ENCODE assay signal across 12 cellular contexts in the genomic region with DNA sequence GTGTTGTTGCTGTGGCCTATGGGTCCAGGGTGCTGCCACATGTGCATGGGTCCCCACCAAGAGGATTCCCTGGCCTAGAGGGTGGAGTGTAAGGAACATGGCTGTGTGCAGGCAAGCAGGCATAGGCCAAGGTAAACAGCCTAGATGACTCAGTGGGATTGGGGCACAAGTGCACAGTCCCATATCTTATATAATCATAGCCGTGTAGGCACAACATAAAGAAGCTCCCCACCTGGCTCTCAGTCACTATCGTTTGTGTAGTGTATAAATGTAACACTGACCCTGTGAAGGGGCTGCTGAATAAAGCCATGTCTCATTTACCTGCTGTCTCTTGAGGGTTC. TPM values are rescaled to one million over a fixed set of nuclear protein-coding genes. Genes with fewer than 3 reads are reported as not detected.
DNase-seq lines count a peak whose midpoint lies in the region; ATAC-seq, FAIRE-seq and TF ChIP-seq lines count a peak whose summit lies in the region.
"Had no signal": no experiment of that assay in that cellular context is flagged by ENCODE, and none has a peak within 500 bp of the region (broad histone marks: within the 10 kb centered on the region; RNA-seq: fewer than 3 reads in every experiment).

No MANE protein-coding gene starts in this region.

- H3K9me2 ChIP-seq in hepatocyte (replicated peaks; ENCODE audit: insufficient read depth), result no peaks in the 10 kb centered on the region

- peaks cover 10% of the 10 kb centered on the region for H3K4me1 Mint-ChIP-seq in activated CD4-positive, alpha-beta memory T cell treated with anti-CD3 and anti-CD28 coated beads, Interleukin-2, amount 10 ng/mL, durations not matched to agents 7 days and 5 days
- H3K4me1 Mint-ChIP-seq in activated T-cell treated with anti-CD3 and anti-CD28 coated beads, Interleukin-2, amount 50 U/mL, for 72 hours (ENCODE audit: low read depth), result peaks cover 17% of the 10 kb centered on the region
- H3K4me1 Mint-ChIP-seq: CD4-positive, CD25-positive, alpha-beta regulatory T cell had no signal

- intact Hi-C loops in HepG2 (cut with micrococcal nuclease; ENCODE audit: unreplicated experiment), result loop anchor here (1.0 to 5.0 kb wide), 6 partner anchors 76 to 280 kb away; a partner anchor contains a TSS
- intact Hi-C loops in right lobe of liver (cut with DNase I), result loop anchor here (10.0 kb wide), 3 partner anchors 72 to 282 kb away; a partner anchor contains a TSS

- TF ChIP-seq EP300 in HepG2 (IDR thresholded peaks at IDR 0.05; ENCODE audit: low read depth in 2 of 2, low read length in 2 of 2) (no peak), HepG2 (CRISPR knock-in tag; IDR thresholded peaks at IDR 0.05; ENCODE audit: borderline replicate concordance) (no peak)

- no peak for DNase-seq in HepG2 (ENCODE audit: low spot score)
- no peak for DNase-seq in right lobe of liver
- no peak for DNase-seq in hepatocyte (ENCODE audit: low spot score)
- no peak for DNase-seq in activated CD4-positive, alpha-beta memory T cell treated with anti-CD3 and anti-CD28 coated beads, Interleukin-2, amount 10 ng/mL, durations not matched to agents 7 days and 5 days
- DNase-seq in activated T-cell treated with anti-CD3 and anti-CD28 coated beads, Interleukin-2, amount 50 U/mL, for 72 hours, result no peak
- no peak for DNase-seq in NCI-H1048 (lab: John Stamatoyannopoulos, UW)
- DNase-seq: CD4-positive, CD25-positive, alpha-beta regulatory T cell had no signal

- H3K4me3 Mint-ChIP-seq in activated CD4-positive, alpha-beta memory T cell treated with anti-CD3 and anti-CD28 coated beads, Interleukin-2, amount 10 ng/mL, durations not matched to agents 7 days and 5 days, result no peak overlapping the region
- H3K4me3 Mint-ChIP-seq in activated T-cell treated with anti-CD3 and anti-CD28 coated beads, Interleukin-2, amount 50 U/mL, for 72 hours, result no peak overlapping the region
- H3K4me3 Mint-ChIP-seq: CD4-positive, CD25-positive, alpha-beta regulatory T cell had no signal

- H3K9me3 Mint-ChIP-seq in activated CD4-positive, alpha-beta memory T cell treated with anti-CD3 and anti-CD28 coated beads, Interleukin-2, amount 10 ng/mL, durations not matched to agents 7 days and 5 days, result no peaks in the 10 kb centered on the region
- H3K9me3 Mint-ChIP-seq in activated T-cell treated with anti-CD3 and anti-CD28 coated beads, Interleukin-2, amount 50 U/mL, for 72 hours, result no peaks in the 10 kb centered on the region
- H3K9me3 Mint-ChIP-seq: CD4-positive, CD25-positive, alpha-beta regulatory T cell; IgD-negative memory B cell had no signal

- H3K9me3 ChIP-seq in HepG2 (ENCODE audit: low read length) (no peaks in the 10 kb centered on the region), right lobe of liver (no peaks in the 10 kb centered on the region), hepatocyte (ENCODE audit: low read depth) (no peaks in the 10 kb centered on the region)
- H3K9me3 ChIP-seq: BLaER1 treated with 17β-estradiol and CSF1 and Interleukin-3, amounts not matched to agents 10 nM and 100 nM had no signal

- TF ChIP-seq POLR2A in HepG2 (IDR thresholded peaks at IDR 0.05; ENCODE audit: insufficient read depth in 1 of 2, low read depth in 2 of 2, low read length in 2 of 2) (no peak), right lobe of liver (IDR thresholded peaks at IDR 0.05) (no peak)

- H3K4me3 ChIP-seq in HepG2 (replicated peaks in 1 of 3; ENCODE audit: insufficient read depth in 1 of 3, low read depth in 2 of 3, low read length in 3 of 3) (peak overlapping the region; percentile 25 to 59 (median 33)), right lobe of liver (no peak overlapping the region), hepatocyte (no peak overlapping the region)
- H3K4me3 ChIP-seq: BLaER1 treated with 17β-estradiol and CSF1 and Interleukin-3, amounts not matched to agents 10 nM and 100 nM; GM23248 had no signal

- FAIRE-seq in HepG2 (lab: Jason Lieb, UNC), result no peak

- TF ChIP-seq RAD21 in HepG2 (CRISPR knock-in tag; IDR thresholded peaks at IDR 0.05), result no peak

- no peaks in the 10 kb centered on the region for H3K36me3 Mint-ChIP-seq in activated CD4-positive, alpha-beta memory T cell treated with anti-CD3 and anti-CD28 coated beads, Interleukin-2, amount 10 ng/mL, durations not matched to agents 7 days and 5 days (ENCODE audit: low read depth)
- no peaks in the 10 kb centered on the region for H3K36me3 Mint-ChIP-seq in activated T-cell treated with anti-CD3 and anti-CD28 coated beads, Interleukin-2, amount 50 U/mL, for 72 hours (ENCODE audit: insufficient read depth in 2 of 2)
- H3K36me3 Mint-ChIP-seq: CD4-positive, CD25-positive, alpha-beta regulatory T cell; IgD-negative memory B cell had no signal

- no peak overlapping the region for H3K27ac ChIP-seq in HepG2 (ENCODE audit: extremely low read length, insufficient read depth, low read length)
- H3K27ac ChIP-seq in right lobe of liver, result no peak overlapping the region
- H3K27ac ChIP-seq in hepatocyte, result peak overlapping the region; percentile 55
- H3K27ac ChIP-seq: BLaER1 treated with 17β-estradiol and CSF1 and Interleukin-3, amounts not matched to agents 10 nM and 100 nM; GM23248 had no signal

- H3K27me3 ChIP-seq in HepG2 (ENCODE audit: control insufficient read depth in 1 of 2, insufficient read depth in 2 of 2, low read length in 2 of 2), result no peaks in the 10 kb centered on the region; a peak in 1 of 5 replicates
- no peaks in the 10 kb centered on the region for H3K27me3 ChIP-seq in right lobe of liver
- no peaks in the 10 kb centered on the region for H3K27me3 ChIP-seq in hepatocyte

- peaks cover 56% of the 10 kb centered on the region for H3K4me1 ChIP-seq in HepG2 (ENCODE audit: insufficient read depth, low read length)
- H3K4me1 ChIP-seq in right lobe of liver, result peaks cover 0 to 27% (median 0%) of the 10 kb centered on the region in 4 donors
- H3K4me1 ChIP-seq in hepatocyte (ENCODE audit: insufficient read depth), result no peaks in the 10 kb centered on the region

- H3K27ac Mint-ChIP-seq in activated CD4-positive, alpha-beta memory T cell treated with anti-CD3 and anti-CD28 coated beads, Interleukin-2, amount 10 ng/mL, durations not matched to agents 7 days and 5 days, result no peak overlapping the region
- no peak overlapping the region for H3K27ac Mint-ChIP-seq in activated T-cell treated with anti-CD3 and anti-CD28 coated beads, Interleukin-2, amount 50 U/mL, for 72 hours

- TF ChIP-seq CTCF in HepG2 (CRISPR knock-in tag; IDR thresholded peaks at IDR 0.05), result no peak
- no peak for TF ChIP-seq CTCF in right lobe of liver (IDR thresholded peaks at IDR 0.05)
- no peak for TF ChIP-seq CTCF in hepatocyte (IDR thresholded peaks at IDR 0.05; ENCODE audit: poor library complexity)

- H3K4me2 ChIP-seq in HepG2 (ENCODE audit: low read depth, low read length) (peak overlapping the region; percentile 86), hepatocyte (no peak overlapping the region)

- POLR2A ChIA-PET in HepG2 (lab: Yijun Ruan, JAX), result interaction anchor here (0.7 to 1.7 kb wide), 3 partner anchors 81 to 264 kb away, joined by 3 to 6 read pairs (median 5); a partner anchor contains a TSS
- POLR2A ChIA-PET in activated CD4-positive, alpha-beta memory T cell treated with anti-CD3 and anti-CD28 coated beads, Interleukin-2, amount 10 ng/mL, durations not matched to agents 7 days and 5 days (lab: Charles Lee), result interaction anchor here (1.1 to 4.2 kb wide), 4 partner anchors 139 to 263 kb away, joined by 3 to 22 read pairs (median 4); a partner anchor contains a TSS

- BruUV-seq in HepG2 (replicated peaks; lab: Mats Ljungman, UMichigan), result no TSS peak

- no peaks in the 10 kb centered on the region for H3K36me3 ChIP-seq in HepG2 (replicated peaks in 1 of 2; ENCODE audit: control insufficient read depth in 1 of 2, insufficient read depth in 2 of 2, low read length in 2 of 2)
- no peaks in the 10 kb centered on the region for H3K36me3 ChIP-seq in right lobe of liver
- H3K36me3 ChIP-seq in hepatocyte (replicated peaks; ENCODE audit: insufficient read depth, low read depth), result no peaks in the 10 kb centered on the region
- H3K36me3 ChIP-seq: BLaER1 treated with 17β-estradiol and CSF1 and Interleukin-3, amounts not matched to agents 10 nM and 100 nM had no signal

- H3K79me2 ChIP-seq in HepG2 (ENCODE audit: insufficient read depth, low read length), result no peaks in the 10 kb centered on the region
- no peaks in the 10 kb centered on the region for H3K79me2 ChIP-seq in hepatocyte

- no peaks in the 10 kb centered on the region for H3K27me3 Mint-ChIP-seq in activated CD4-positive, alpha-beta memory T cell treated with anti-CD3 and anti-CD28 coated beads, Interleukin-2, amount 10 ng/mL, durations not matched to agents 7 days and 5 days
- no peaks in the 10 kb centered on the region for H3K27me3 Mint-ChIP-seq in activated T-cell treated with anti-CD3 and anti-CD28 coated beads, Interleukin-2, amount 50 U/mL, for 72 hours (ENCODE audit: low read depth)
- H3K27me3 Mint-ChIP-seq: CD4-positive, CD25-positive, alpha-beta regulatory T cell; IgD-negative memory B cell had no signal

- H3K9ac ChIP-seq in HepG2 (ENCODE audit: insufficient read depth, low read depth, low read length), result peak overlapping the region; percentile 35
- H3K9ac ChIP-seq: BLaER1 treated with 17β-estradiol and CSF1 and Interleukin-3, amounts not matched to agents 10 nM and 100 nM; GM23248 had no signal

- peak overlapping the region; percentile 47 for H2AFZ ChIP-seq in HepG2 (ENCODE audit: low read length)
- H2AFZ ChIP-seq in hepatocyte, result no peak overlapping the region
- H2AFZ ChIP-seq: GM23248 had no signal

- H4K20me1 ChIP-seq in HepG2 (ENCODE audit: insufficient read depth, low read length) (no peaks in the 10 kb centered on the region), hepatocyte (ENCODE audit: insufficient read depth, poor library complexity, severe bottlenecking) (no peaks in the 10 kb centered on the region)
- H4K20me1 ChIP-seq: BLaER1 treated with 17β-estradiol and CSF1 and Interleukin-3, amounts not matched to agents 10 nM and 100 nM had no signal

- in situ Hi-C loops in HepG2 (cut with HindIII; ENCODE audit: extremely low pct_ligation_motif_present, low pct_unique_long_range_greater_than_20kb), result loop anchor here (5.0 to 25.0 kb wide), 3 partner anchors 75 to 280 kb away; a partner anchor contains a TSS

- WGBS in HepG2 (ENCODE audit: low lambda C conversion rate), result 0% methylated on average over 2 of the region's 2 CpGs
- WGBS in right lobe of liver (ENCODE audit: insufficient coverage, low coverage, low lambda C conversion rate, missing lambda C conversion rate), result 45% methylated on average over 2 of the region's 2 CpGs
- 70% methylated on average over 2 of the region's 2 CpGs for WGBS in hepatocyte (ENCODE audit: low lambda C conversion rate, missing lambda C conversion rate)

- ATAC-seq in HepG2 (peak; percentile 39), right lobe of liver (no peak)
- ATAC-seq in activated T-cell treated with anti-CD3 and anti-CD28 coated beads, Interleukin-2, amount 50 U/mL, for 72 hours (replicated peaks in 1 of 2), result no peak

- CTCF ChIA-PET in HepG2 (lab: Yijun Ruan, JAX; ENCODE audit: low intra/inter-chr PET ratio, low total read pairs), result interaction anchor here (1.2 to 1.8 kb wide), 3 partner anchors 75 to 280 kb away, joined by 4 to 21 read pairs (median 4); no protein-coding TSS in a partner anchor
- CTCF ChIA-PET in activated CD4-positive, alpha-beta memory T cell treated with anti-CD3 and anti-CD28 coated beads, Interleukin-2, amount 10 ng/mL, durations not matched to agents 7 days and 5 days (lab: Charles Lee), result interaction anchor here (1.1 to 6.6 kb wide), 3 partner anchors 193 to 278 kb away, joined by 3 to 79 read pairs (median 54); a partner anchor contains a TSS

RNA-seq across cellular contexts. Expression of a gene that starts 15.7 kb away (rescaled TPM):
- total RNA-seq in HepG2 (2016; rRNA removed; fragmentation: Illumina TruSeq; extraction: Trizol), result not detected in 2 replicates
- not detected in 2 replicates for total RNA-seq in HepG2 (2016; cell fraction: cytosol; rRNA removed; fragmentation: Illumina TruSeq; extraction: Trizol; ENCODE audit: low read depth)
- not detected in 2 replicates for total RNA-seq in HepG2 (2016; cell fraction: insoluble cytoplasmic fraction; rRNA removed; fragmentation: Illumina TruSeq; extraction: Trizol)
- not detected in 2 replicates for total RNA-seq in HepG2 (2016; cell fraction: membrane; rRNA removed; fragmentation: Illumina TruSeq; extraction: Trizol)
- total RNA-seq in HepG2 (2016; cell fraction: nucleus; rRNA removed; fragmentation: Illumina TruSeq; extraction: Trizol), result not detected in 2 replicates
- not detected in 2 replicates for polyA plus RNA-seq in HepG2 (2011; rRNA removed)
- not detected in 2 replicates for polyA plus RNA-seq in HepG2 (2011; cell fraction: cytosol; rRNA removed)
- polyA plus RNA-seq in HepG2 (2011; cell fraction: nucleus; rRNA removed), result not detected in 2 replicates
- polyA plus RNA-seq in HepG2 (2012), result not detected in 2 replicates
- polyA plus RNA-seq in HepG2 (2016; cell fraction: cytosol; fragmentation: Illumina TruSeq; extraction: Trizol; ENCODE audit: low read depth), result not detected in 2 replicates
- not detected in 2 replicates for polyA plus RNA-seq in HepG2 (2016; cell fraction: insoluble cytoplasmic fraction; fragmentation: Illumina TruSeq; extraction: Trizol; ENCODE audit: low read depth)
- polyA plus RNA-seq in HepG2 (2016; cell fraction: membrane; fragmentation: Illumina TruSeq; extraction: Trizol; ENCODE audit: low read depth), result not detected in 2 replicates
- polyA plus RNA-seq in HepG2 (2016; cell fraction: nucleus; fragmentation: Illumina TruSeq; extraction: Trizol; ENCODE audit: insufficient read depth, low read depth), result not detected in 2 replicates
- not detected in 2 replicates for polyA minus RNA-seq in HepG2 (2011; rRNA and poly(A)+ RNA removed; ENCODE audit: low replicate concordance)
- polyA minus RNA-seq in HepG2 (2011; cell fraction: cytosol; rRNA and poly(A)+ RNA removed), result not detected in 2 replicates
- polyA minus RNA-seq in HepG2 (2011; cell fraction: nucleus; rRNA and poly(A)+ RNA removed), result not detected in 2 replicates
- total RNA-seq in right lobe of liver, result not detected
- not detected in 2 replicates for total RNA-seq in hepatocyte
- not detected in 2 replicates for polyA plus RNA-seq in hepatocyte
- total RNA-seq in activated CD4-positive, alpha-beta memory T cell treated with anti-CD3 and anti-CD28 coated beads, Interleukin-2, amount 10 ng/mL, durations not matched to agents 7 days and 5 days, result not detected
- total RNA-seq in activated T-cell treated with anti-CD3 and anti-CD28 coated beads, Interleukin-2, amount 50 U/mL, for 72 hours, result not detected
- total RNA-seq: CD4-positive, CD25-positive, alpha-beta regulatory T cell; GM23248; H7; HT-29 had no signal
- polyA plus RNA-seq: CD4-positive, CD25-positive, alpha-beta regulatory T cell; GM23248; IgD-negative memory B cell had no signal

RNA-seq across cellular contexts. Expression of a gene that starts 19.1 kb away (rescaled TPM):
- total RNA-seq in HepG2 (2016; rRNA removed; fragmentation: Illumina TruSeq; extraction: Trizol) (not detected in 2 replicates), right lobe of liver (not detected), hepatocyte (not detected in 2 replicates)
- not detected in 2 replicates for total RNA-seq in HepG2 (2016; cell fraction: cytosol; rRNA removed; fragmentation: Illumina TruSeq; extraction: Trizol; ENCODE audit: low read depth)
- not detected in 2 replicates for total RNA-seq in HepG2 (2016; cell fraction: insoluble cytoplasmic fraction; rRNA removed; fragmentation: Illumina TruSeq; extraction: Trizol)
- not detected in 2 replicates for total RNA-seq in HepG2 (2016; cell fraction: membrane; rRNA removed; fragmentation: Illumina TruSeq; extraction: Trizol)
- total RNA-seq in HepG2 (2016; cell fraction: nucleus; rRNA removed; fragmentation: Illumina TruSeq; extraction: Trizol), result not detected in 2 replicates
- polyA plus RNA-seq in HepG2 (2011; rRNA removed) (not detected in 2 replicates), hepatocyte (not detected in 2 replicates)
- not detected in 2 replicates for polyA plus RNA-seq in HepG2 (2011; cell fraction: cytosol; rRNA removed)
- not detected in 2 replicates for polyA plus RNA-seq in HepG2 (2011; cell fraction: nucleus; rRNA removed)
- polyA plus RNA-seq in HepG2 (2012), result not detected in 2 replicates
- not detected in 2 replicates for polyA plus RNA-seq in HepG2 (2016; cell fraction: cytosol; fragmentation: Illumina TruSeq; extraction: Trizol; ENCODE audit: low read depth)
- not detected in 2 replicates for polyA plus RNA-seq in HepG2 (2016; cell fraction: insoluble cytoplasmic fraction; fragmentation: Illumina TruSeq; extraction: Trizol; ENCODE audit: low read depth)
- polyA plus RNA-seq in HepG2 (2016; cell fraction: membrane; fragmentation: Illumina TruSeq; extraction: Trizol; ENCODE audit: low read depth), result not detected in 2 replicates
- polyA plus RNA-seq in HepG2 (2016; cell fraction: nucleus; fragmentation: Illumina TruSeq; extraction: Trizol; ENCODE audit: insufficient read depth, low read depth), result not detected in 2 replicates
- polyA minus RNA-seq in HepG2 (2011; rRNA and poly(A)+ RNA removed; ENCODE audit: low replicate concordance), result not detected in 2 replicates
- not detected in 2 replicates for polyA minus RNA-seq in HepG2 (2011; cell fraction: cytosol; rRNA and poly(A)+ RNA removed)
- not detected in 2 replicates for polyA minus RNA-seq in HepG2 (2011; cell fraction: nucleus; rRNA and poly(A)+ RNA removed)
- not detected for total RNA-seq in activated CD4-positive, alpha-beta memory T cell treated with anti-CD3 and anti-CD28 coated beads, Interleukin-2, amount 10 ng/mL, durations not matched to agents 7 days and 5 days
- not detected for total RNA-seq in activated T-cell treated with anti-CD3 and anti-CD28 coated beads, Interleukin-2, amount 50 U/mL, for 72 hours
- total RNA-seq: CD4-positive, CD25-positive, alpha-beta regulatory T cell; GM23248; H7; HT-29 had no signal
- polyA plus RNA-seq: CD4-positive, CD25-positive, alpha-beta regulatory T cell; GM23248; IgD-negative memory B cell had no signal

RNA-seq across cellular contexts. Expression of a gene that starts 34.6 kb away (rescaled TPM):
- total RNA-seq in HepG2 (2016; rRNA removed; fragmentation: Illumina TruSeq; extraction: Trizol) (not detected in 2 replicates), right lobe of liver (not detected), hepatocyte (not detected in 2 replicates)
- not detected in 2 replicates for total RNA-seq in HepG2 (2016; cell fraction: cytosol; rRNA removed; fragmentation: Illumina TruSeq; extraction: Trizol; ENCODE audit: low read depth)
- total RNA-seq in HepG2 (2016; cell fraction: insoluble cytoplasmic fraction; rRNA removed; fragmentation: Illumina TruSeq; extraction: Trizol), result not detected in 2 replicates
- not detected in 2 replicates for total RNA-seq in HepG2 (2016; cell fraction: membrane; rRNA removed; fragmentation: Illumina TruSeq; extraction: Trizol)
- total RNA-seq in HepG2 (2016; cell fraction: nucleus; rRNA removed; fragmentation: Illumina TruSeq; extraction: Trizol), result not detected in 2 replicates
- polyA plus RNA-seq in HepG2 (2011; rRNA removed) (0.09 TPM in 1 of 2 replicates, not detected in the other), hepatocyte (not detected in 2 replicates)
- polyA plus RNA-seq in HepG2 (2011; cell fraction: cytosol; rRNA removed), result not detected in 2 replicates
- 0.18 and 0.38 TPM in 2 replicates for polyA plus RNA-seq in HepG2 (2011; cell fraction: nucleus; rRNA removed)
- not detected in 2 replicates for polyA plus RNA-seq in HepG2 (2012)
- not detected in 2 replicates for polyA plus RNA-seq in HepG2 (2016; cell fraction: cytosol; fragmentation: Illumina TruSeq; extraction: Trizol; ENCODE audit: low read depth)
- not detected in 2 replicates for polyA plus RNA-seq in HepG2 (2016; cell fraction: insoluble cytoplasmic fraction; fragmentation: Illumina TruSeq; extraction: Trizol; ENCODE audit: low read depth)
- polyA plus RNA-seq in HepG2 (2016; cell fraction: membrane; fragmentation: Illumina TruSeq; extraction: Trizol; ENCODE audit: low read depth), result not detected in 2 replicates
- polyA plus RNA-seq in HepG2 (2016; cell fraction: nucleus; fragmentation: Illumina TruSeq; extraction: Trizol; ENCODE audit: insufficient read depth, low read depth), result not detected in 2 replicates
- 0.26 and 0.50 TPM in 2 replicates for polyA minus RNA-seq in HepG2 (2011; rRNA and poly(A)+ RNA removed; ENCODE audit: low replicate concordance)
- not detected in 2 replicates for polyA minus RNA-seq in HepG2 (2011; cell fraction: cytosol; rRNA and poly(A)+ RNA removed)
- not detected in 2 replicates for polyA minus RNA-seq in HepG2 (2011; cell fraction: nucleus; rRNA and poly(A)+ RNA removed)
- not detected for total RNA-seq in activated CD4-positive, alpha-beta memory T cell treated with anti-CD3 and anti-CD28 coated beads, Interleukin-2, amount 10 ng/mL, durations not matched to agents 7 days and 5 days
- not detected for total RNA-seq in activated T-cell treated with anti-CD3 and anti-CD28 coated beads, Interleukin-2, amount 50 U/mL, for 72 hours
- total RNA-seq: CD4-positive, CD25-positive, alpha-beta regulatory T cell; GM23248; H7; HT-29 had no signal
- polyA plus RNA-seq: CD4-positive, CD25-positive, alpha-beta regulatory T cell; GM23248; IgD-negative memory B cell had no signal

RNA-seq across cellular contexts. Expression of a gene that starts 46.0 kb away (rescaled TPM):
- not detected in 2 replicates for total RNA-seq in HepG2 (2016; rRNA removed; fragmentation: Illumina TruSeq; extraction: Trizol)
- total RNA-seq in HepG2 (2016; cell fraction: cytosol; rRNA removed; fragmentation: Illumina TruSeq; extraction: Trizol; ENCODE audit: low read depth), result not detected in 2 replicates
- total RNA-seq in HepG2 (2016; cell fraction: insoluble cytoplasmic fraction; rRNA removed; fragmentation: Illumina TruSeq; extraction: Trizol), result not detected in 2 replicates
- not detected in 2 replicates for total RNA-seq in HepG2 (2016; cell fraction: membrane; rRNA removed; fragmentation: Illumina TruSeq; extraction: Trizol)
- not detected in 2 replicates for total RNA-seq in HepG2 (2016; cell fraction: nucleus; rRNA removed; fragmentation: Illumina TruSeq; extraction: Trizol)
- polyA plus RNA-seq in HepG2 (2011; rRNA removed), result not detected in 2 replicates
- polyA plus RNA-seq in HepG2 (2011; cell fraction: cytosol; rRNA removed), result not detected in 2 replicates
- polyA plus RNA-seq in HepG2 (2011; cell fraction: nucleus; rRNA removed), result not detected in 2 replicates
- polyA plus RNA-seq in HepG2 (2012), result not detected in 2 replicates
- not detected in 2 replicates for polyA plus RNA-seq in HepG2 (2016; cell fraction: cytosol; fragmentation: Illumina TruSeq; extraction: Trizol; ENCODE audit: low read depth)
- polyA plus RNA-seq in HepG2 (2016; cell fraction: insoluble cytoplasmic fraction; fragmentation: Illumina TruSeq; extraction: Trizol; ENCODE audit: low read depth), result not detected in 2 replicates
- polyA plus RNA-seq in HepG2 (2016; cell fraction: membrane; fragmentation: Illumina TruSeq; extraction: Trizol; ENCODE audit: low read depth), result not detected in 2 replicates
- polyA plus RNA-seq in HepG2 (2016; cell fraction: nucleus; fragmentation: Illumina TruSeq; extraction: Trizol; ENCODE audit: insufficient read depth, low read depth), result not detected in 2 replicates
- polyA minus RNA-seq in HepG2 (2011; rRNA and poly(A)+ RNA removed; ENCODE audit: low replicate concordance), result not detected in 2 replicates
- polyA minus RNA-seq in HepG2 (2011; cell fraction: cytosol; rRNA and poly(A)+ RNA removed), result not detected in 2 replicates
- not detected in 2 replicates for polyA minus RNA-seq in HepG2 (2011; cell fraction: nucleus; rRNA and poly(A)+ RNA removed)
- total RNA-seq in right lobe of liver, result not detected
- total RNA-seq in hepatocyte, result not detected in 2 replicates
- not detected in 2 replicates for polyA plus RNA-seq in hepatocyte
- total RNA-seq in activated CD4-positive, alpha-beta memory T cell treated with anti-CD3 and anti-CD28 coated beads, Interleukin-2, amount 10 ng/mL, durations not matched to agents 7 days and 5 days, result not detected
- total RNA-seq in activated T-cell treated with anti-CD3 and anti-CD28 coated beads, Interleukin-2, amount 50 U/mL, for 72 hours, result not detected
- total RNA-seq: CD4-positive, CD25-positive, alpha-beta regulatory T cell; GM23248; H7; HT-29 had no signal
- polyA plus RNA-seq: CD4-positive, CD25-positive, alpha-beta regulatory T cell; GM23248; IgD-negative memory B cell had no signal

Comparison
In these comparisons a context has a peak if more than half of its experiments do, and no peak if none do; other contexts are left out.
1. H3K4me3 ChIP-seq: peak in HepG2 (3 of 3); none in right lobe of liver (0 of 3) and hepatocyte (single experiment).